8 cellular contexts compared by ENCODE assay signal in genomic region chr12:24719293-24719721, GRCh38.
DNase-seq lines count a peak whose midpoint lies in the region; ATAC-seq and TF ChIP-seq lines count a peak whose summit lies in the region.

No MANE protein-coding gene starts in this region.

- ATAC-seq in GM21576 (IDR thresholded peaks at IDR 0.05; ENCODE audit: unreplicated experiment) = peak; percentile 96

- H3K27me3 ChIP-seq in H7 (ENCODE audit: control insufficient read depth, insufficient read depth, low read length) = no peaks in the 10 kb centered on the region

- no peaks in the 10 kb centered on the region for H3K36me3 ChIP-seq in H7 (replicated peaks; ENCODE audit: control insufficient read depth, insufficient read depth, low read length)

- peak; percentile 93 for DNase-seq in Daoy (ENCODE audit: low read depth)
- DNase-seq in NB4 (ENCODE audit: low read depth) = peak; percentile 86
- DNase-seq in fibroblast of pulmonary artery (ENCODE audit: low read depth) = peak; percentile 51
- DNase-seq in putamen (ENCODE audit: low spot score) = no peak
- DNase-seq in NCI-H446 treated with DMSO at 0.1 percent for 48 hours (lab: John Stamatoyannopoulos, UW) = no peak
- DNase-seq in SIG-M5 treated with dmso at 0.1 percent for 504 hours (lab: John Stamatoyannopoulos, UW; ENCODE audit: unreplicated experiment) = no peak
- DNase-seq in H7 = no peak

- no peak for TF ChIP-seq POLR2A in NB4 (IDR thresholded peaks at IDR 0.05; ENCODE audit: extremely low read depth, insufficient read length)

- TF ChIP-seq CTCF in NB4 (IDR thresholded peaks at IDR 0.05; ENCODE audit: low read depth, low read length) = no peak
- TF ChIP-seq CTCF in fibroblast of pulmonary artery (IDR thresholded peaks at IDR 0.05; ENCODE audit: low read length, missing control alignments) = no peak

- H3K4me3 ChIP-seq in NB4 (ENCODE audit: low read depth, low read length) (no peak overlapping the region), fibroblast of pulmonary artery (replicated peaks; ENCODE audit: low read depth, low read length) (no peak overlapping the region), H7 (ENCODE audit: insufficient read depth, low read depth, low read length) (no peak overlapping the region)

Comparison
In these comparisons a context has a peak if more than half of its experiments do, and no peak if none do; other contexts are left out.
1. DNase-seq: peak in Daoy (single experiment), NB4 (single experiment) and fibroblast of pulmonary artery (single experiment); none in putamen (single experiment), NCI-H446 treated with DMSO at 0.1 percent for 48 hours (single experiment), SIG-M5 treated with dmso at 0.1 percent for 504 hours (single experiment) and H7 (single experiment).